In genomic region chr11:112226062-112226921, GRCh38 we compare ENCODE assay signal across 8 cellular contexts. TPM values are rescaled to one million over a fixed set of nuclear protein-coding genes. Genes with fewer than 3 reads are reported as not detected.
DNase-seq lines count a peak whose midpoint lies in the region; ATAC-seq and TF ChIP-seq lines count a peak whose summit lies in the region.

TSS of gene PTS (plus strand) at chr11:112226428. CDS start at chr11:112226444, 16 bp downstream.

- TF ChIP-seq CTCF in HFFc6 (IDR thresholded peaks at IDR 0.05) (no peak), omental fat pad (IDR thresholded peaks at IDR 0.05) (no peak)

- peaks cover 5% of the 10 kb centered on the region for H3K27me3 Mint-ChIP-seq in HFFc6 (ENCODE audit: insufficient read depth)
- no peaks in the 10 kb centered on the region for H3K27me3 Mint-ChIP-seq in activated naive CD4-positive, alpha-beta T cell treated with anti-CD3 and anti-CD28 coated beads, Interleukin-2, amount 50 U/mL, for 24 hours

- H3K4me3 Mint-ChIP-seq in HFFc6, result peak within 1 kb of the TSS; percentile 93
- peak within 1 kb of the TSS; percentile 92 for H3K4me3 Mint-ChIP-seq in activated naive CD4-positive, alpha-beta T cell treated with anti-CD3 and anti-CD28 coated beads, Interleukin-2, amount 50 U/mL, for 24 hours

- ATAC-seq in SK-N-SH treated with all-trans-retinoic acid at 6 μM for 48 hours (peak; percentile 97), omental fat pad (ENCODE audit: low FRiP score) (peak; percentile 97)

- peaks cover 58% of the 10 kb centered on the region for H3K4me1 Mint-ChIP-seq in HFFc6 (ENCODE audit: low read depth)
- H3K4me1 Mint-ChIP-seq in activated naive CD4-positive, alpha-beta T cell treated with anti-CD3 and anti-CD28 coated beads, Interleukin-2, amount 50 U/mL, for 24 hours, result peaks cover 28% of the 10 kb centered on the region

- H3K27ac Mint-ChIP-seq in HFFc6, result peak within 1 kb of the TSS; percentile 100
- peak within 1 kb of the TSS; percentile 91 for H3K27ac Mint-ChIP-seq in activated naive CD4-positive, alpha-beta T cell treated with anti-CD3 and anti-CD28 coated beads, Interleukin-2, amount 50 U/mL, for 24 hours

- H3K36me3 Mint-ChIP-seq in HFFc6 (ENCODE audit: low read depth), result peaks cover 38% of the 10 kb centered on the region
- H3K36me3 Mint-ChIP-seq in activated naive CD4-positive, alpha-beta T cell treated with anti-CD3 and anti-CD28 coated beads, Interleukin-2, amount 50 U/mL, for 24 hours, result peaks cover 10% of the 10 kb centered on the region

- peak within 1 kb of the TSS; percentile 97 for H3K27ac ChIP-seq in temporal lobe (ENCODE audit: low read depth, low read length)

- H3K9me3 Mint-ChIP-seq in HFFc6, result no peaks in the 10 kb centered on the region
- H3K9me3 Mint-ChIP-seq in activated naive CD4-positive, alpha-beta T cell treated with anti-CD3 and anti-CD28 coated beads, Interleukin-2, amount 50 U/mL, for 24 hours, result no peaks in the 10 kb centered on the region

- DNase-seq in HFFc6, result peak; percentile 81
- DNase-seq in NAMALWA (ENCODE audit: low spot score), result peak; percentile 90
- peak; percentile 88 for DNase-seq in globus pallidus (ENCODE audit: low spot score)
- peak; percentile 54 for DNase-seq in omental fat pad (ENCODE audit: low spot score)

- H3K4me3 ChIP-seq in GM08714 (ENCODE audit: low read length), result peak within 1 kb of the TSS; percentile 97

TF ChIP-seq in SK-N-SH treated with all-trans-retinoic acid at 6 μM for 48 hours, 23 proteins besides CTCF, POLR2A, EP300 and RAD21:
- no peak for TF ChIP-seq BACH2 (CRISPR knock-in tag; IDR thresholded peaks at IDR 0.05; ENCODE audit: borderline replicate concordance)
- TF ChIP-seq ZNF70 (CRISPR knock-in tag; IDR thresholded peaks at IDR 0.05), result no peak
- TF ChIP-seq ZFP30 (CRISPR knock-in tag; IDR thresholded peaks at IDR 0.05), result no peak
- no peak for TF ChIP-seq POU6F1 (CRISPR knock-in tag; IDR thresholded peaks at IDR 0.05; ENCODE audit: borderline replicate concordance, low read depth)
- no peak for TF ChIP-seq RARB (CRISPR knock-in tag; IDR thresholded peaks at IDR 0.05)
- TF ChIP-seq ARNTL (CRISPR knock-in tag; IDR thresholded peaks at IDR 0.05; ENCODE audit: borderline replicate concordance, low read depth), result no peak
- TF ChIP-seq ZNF565 (CRISPR knock-in tag; conservative IDR thresholded peaks at IDR 0.05; ENCODE audit: low read depth), result no peak
- TF ChIP-seq CREB5 (CRISPR knock-in tag; IDR thresholded peaks at IDR 0.05; ENCODE audit: low read depth), result no peak
- no peak for TF ChIP-seq TOX (CRISPR knock-in tag; IDR thresholded peaks at IDR 0.05; ENCODE audit: borderline replicate concordance)
- no peak for TF ChIP-seq PATZ1 (CRISPR knock-in tag; IDR thresholded peaks at IDR 0.05; ENCODE audit: borderline replicate concordance)
- TF ChIP-seq ESRRG (CRISPR knock-in tag; IDR thresholded peaks at IDR 0.05), result no peak
- no peak for TF ChIP-seq TSHZ2 (CRISPR knock-in tag; IDR thresholded peaks at IDR 0.05)

RNA-seq across cellular contexts. Expression of gene PTS, which starts in this region (rescaled TPM):
- 10 to 100 TPM; 73.1 to 78.9 (median 75.7) TPM for total RNA-seq in HFFc6 (2021; fragmentation: NEBNext Ultra II Directional; extraction: Animal tissue kit (Norgen Biotek cat#: 25700))
- total RNA-seq in omental fat pad (10 to 100 TPM; 25.8 to 38.0 (median 34.4) TPM), temporal lobe (24.1 TPM)

Comparison
In these comparisons a context has a peak if more than half of its experiments do, and no peak if none do; other contexts are left out.
1. Peak in every context shown above with its lines: DNase-seq, ATAC-seq, H3K4me3 ChIP-seq and H3K27ac ChIP-seq.